Comparison of ENCODE assay signal across 8 cellular contexts in genomic region chr10:72260215-72260587, GRCh38. TPM values are rescaled to one million over a fixed set of nuclear protein-coding genes. Genes with fewer than 3 reads are reported as not detected.
DNase-seq lines count a peak whose midpoint lies in the region; ATAC-seq and TF ChIP-seq lines count a peak whose summit lies in the region.

No MANE protein-coding gene starts in this region.

- no peaks in the 10 kb centered on the region for H3K9me3 Mint-ChIP-seq in HFFc6
- no peaks in the 10 kb centered on the region for H3K9me3 Mint-ChIP-seq in activated T-helper 17 cell treated with anti-CD3 and anti-CD28 coated beads, Interleukin-2, amount 50 U/mL, for 72 hours
- H3K9me3 Mint-ChIP-seq in stimulated activated naive B cell treated with anti-CD40 and anti-IgM and Interleukin-4, amounts not matched to agents 10 μg/mL and 1 μg/mL and 100 μg/mL, for 72 hours, result no peaks in the 10 kb centered on the region

- H3K27me3 ChIP-seq in iPS-20b (ENCODE audit: insufficient read depth, low read length), result no peaks in the 10 kb centered on the region

- peak overlapping the region; percentile 93 for H3K27ac ChIP-seq in iPS-20b (ENCODE audit: low read length)

- H3K4me3 ChIP-seq in iPS-20b (ENCODE audit: low read length), result peak overlapping the region; percentile 54; the same call in 1 of the 2 replicates

- H3K4me3 Mint-ChIP-seq in HFFc6, result peak overlapping the region; percentile 82
- H3K4me3 Mint-ChIP-seq in activated T-helper 17 cell treated with anti-CD3 and anti-CD28 coated beads, Interleukin-2, amount 50 U/mL, for 72 hours, result peak overlapping the region; percentile 94
- H3K4me3 Mint-ChIP-seq in stimulated activated naive B cell treated with anti-CD40 and anti-IgM and Interleukin-4, amounts not matched to agents 10 μg/mL and 1 μg/mL and 100 μg/mL, for 72 hours, result peak overlapping the region; percentile 90 to 93

- DNase-seq in HFFc6 (no peak), NCI-H187 treated with DMSO at 0.1 percent for 48 hours (lab: John Stamatoyannopoulos, UW) (no peak), GF-D8 (lab: John Stamatoyannopoulos, UW) (no peak)
- no peak for DNase-seq in stimulated activated naive B cell treated with anti-CD40 and anti-IgM and Interleukin-4, amounts not matched to agents 10 μg/mL and 1 μg/mL and 100 μg/mL, for 72 hours
- no peak for DNase-seq in effector CD8-positive, alpha-beta T cell (lab: John Stamatoyannopoulos, UW)

- no peak for ATAC-seq in activated T-helper 17 cell treated with anti-CD3 and anti-CD28 coated beads, Interleukin-2, amount 50 U/mL, for 72 hours (replicated peaks)
- ATAC-seq in stimulated activated naive B cell treated with anti-CD40 and anti-IgM and Interleukin-4, amounts not matched to agents 10 μg/mL and 1 μg/mL and 100 μg/mL, for 72 hours (replicated peaks), result no peak
- no peak for ATAC-seq in HG03175 (IDR thresholded peaks at IDR 0.05; ENCODE audit: unreplicated experiment)

- TF ChIP-seq CTCF in HFFc6 (IDR thresholded peaks at IDR 0.05), result no peak

- no peaks in the 10 kb centered on the region for H3K36me3 Mint-ChIP-seq in HFFc6 (ENCODE audit: low read depth)
- H3K36me3 Mint-ChIP-seq in activated T-helper 17 cell treated with anti-CD3 and anti-CD28 coated beads, Interleukin-2, amount 50 U/mL, for 72 hours (ENCODE audit: low read depth), result peaks cover 21% of the 10 kb centered on the region
- no peaks in the 10 kb centered on the region for H3K36me3 Mint-ChIP-seq in stimulated activated naive B cell treated with anti-CD40 and anti-IgM and Interleukin-4, amounts not matched to agents 10 μg/mL and 1 μg/mL and 100 μg/mL, for 72 hours

- peaks cover 3% of the 10 kb centered on the region; the same call in 1 of the 2 replicates for H3K27me3 Mint-ChIP-seq in HFFc6 (ENCODE audit: insufficient read depth)
- no peaks in the 10 kb centered on the region for H3K27me3 Mint-ChIP-seq in activated T-helper 17 cell treated with anti-CD3 and anti-CD28 coated beads, Interleukin-2, amount 50 U/mL, for 72 hours
- no peaks in the 10 kb centered on the region for H3K27me3 Mint-ChIP-seq in stimulated activated naive B cell treated with anti-CD40 and anti-IgM and Interleukin-4, amounts not matched to agents 10 μg/mL and 1 μg/mL and 100 μg/mL, for 72 hours

- peaks cover 30% of the 10 kb centered on the region for H3K4me1 ChIP-seq in iPS-20b (ENCODE audit: insufficient read depth, low read length)

- peak overlapping the region; percentile 90 for H3K9ac ChIP-seq in iPS-20b (ENCODE audit: low read depth, low read length)

- no peaks in the 10 kb centered on the region for H3K36me3 ChIP-seq in iPS-20b (ENCODE audit: insufficient read depth, low read depth, low read length)

- H3K4me1 Mint-ChIP-seq in HFFc6 (ENCODE audit: low read depth), result peaks cover 38% of the 10 kb centered on the region
- peaks cover 45% of the 10 kb centered on the region for H3K4me1 Mint-ChIP-seq in activated T-helper 17 cell treated with anti-CD3 and anti-CD28 coated beads, Interleukin-2, amount 50 U/mL, for 72 hours
- peaks cover 45 to 72% of the 10 kb centered on the region in 2 donors for H3K4me1 Mint-ChIP-seq in stimulated activated naive B cell treated with anti-CD40 and anti-IgM and Interleukin-4, amounts not matched to agents 10 μg/mL and 1 μg/mL and 100 μg/mL, for 72 hours

- H3K27ac Mint-ChIP-seq in HFFc6, result peak overlapping the region; percentile 86
- H3K27ac Mint-ChIP-seq in activated T-helper 17 cell treated with anti-CD3 and anti-CD28 coated beads, Interleukin-2, amount 50 U/mL, for 72 hours, result peak overlapping the region; percentile 100
- peak overlapping the region; percentile 97 for H3K27ac Mint-ChIP-seq in stimulated activated naive B cell treated with anti-CD40 and anti-IgM and Interleukin-4, amounts not matched to agents 10 μg/mL and 1 μg/mL and 100 μg/mL, for 72 hours

- no peaks in the 10 kb centered on the region for H3K9me3 ChIP-seq in iPS-20b (ENCODE audit: insufficient read depth, low read depth, low read length)

RNA-seq across cellular contexts. Expression of gene DDIT4, which starts 13.5 kb away (rescaled TPM):
- total RNA-seq in HFFc6 (2021; fragmentation: NEBNext Ultra II Directional; extraction: Animal tissue kit (Norgen Biotek cat#: 25700)), result 10 to 100 TPM; 27.7 to 32.4 (median 30.0) TPM
- 1,000 to 10,000 TPM in 1 of 2 donors, 100 to 1,000 TPM in 1; 746 to 1,569 TPM for total RNA-seq in activated T-helper 17 cell treated with anti-CD3 and anti-CD28 coated beads, Interleukin-2, amount 50 U/mL, for 72 hours

RNA-seq across cellular contexts. Expression of gene ASCC1, which starts 44.1 kb away (rescaled TPM):
- 10 to 100 TPM; 21.0 to 29.6 (median 25.3) TPM for total RNA-seq in HFFc6 (2021; fragmentation: NEBNext Ultra II Directional; extraction: Animal tissue kit (Norgen Biotek cat#: 25700))
- total RNA-seq in activated T-helper 17 cell treated with anti-CD3 and anti-CD28 coated beads, Interleukin-2, amount 50 U/mL, for 72 hours, result 10 to 100 TPM; 44.0 to 48.6 TPM

RNA-seq across cellular contexts. Expression of gene ANAPC16, which starts 44.4 kb away (rescaled TPM):
- 10 to 100 TPM; 40.4 to 46.0 (median 40.7) TPM for total RNA-seq in HFFc6 (2021; fragmentation: NEBNext Ultra II Directional; extraction: Animal tissue kit (Norgen Biotek cat#: 25700))
- 100 to 1,000 TPM in 1 of 2 donors, 10 to 100 TPM in 1; 74.3 to 119 TPM for total RNA-seq in activated T-helper 17 cell treated with anti-CD3 and anti-CD28 coated beads, Interleukin-2, amount 50 U/mL, for 72 hours

Comparison
In these comparisons a context has a peak if more than half of its experiments do, and no peak if none do; other contexts are left out.
1. RNA of gene DDIT4, which starts 13.5 kb away (total RNA-seq): 746 to 1,569 TPM in activated T-helper 17 cell treated with anti-CD3 and anti-CD28 coated beads, Interleukin-2, amount 50 U/mL, for 72 hours; 27.7 to 32.4 TPM in HFFc6; every median in the first group is over 10 times any median in the second.
2. Peak in every context shown above with its lines, with median percentiles within 50 percentile points of each other: H3K27ac Mint-ChIP-seq and H3K4me3 Mint-ChIP-seq.